In the genomic region with DNA sequence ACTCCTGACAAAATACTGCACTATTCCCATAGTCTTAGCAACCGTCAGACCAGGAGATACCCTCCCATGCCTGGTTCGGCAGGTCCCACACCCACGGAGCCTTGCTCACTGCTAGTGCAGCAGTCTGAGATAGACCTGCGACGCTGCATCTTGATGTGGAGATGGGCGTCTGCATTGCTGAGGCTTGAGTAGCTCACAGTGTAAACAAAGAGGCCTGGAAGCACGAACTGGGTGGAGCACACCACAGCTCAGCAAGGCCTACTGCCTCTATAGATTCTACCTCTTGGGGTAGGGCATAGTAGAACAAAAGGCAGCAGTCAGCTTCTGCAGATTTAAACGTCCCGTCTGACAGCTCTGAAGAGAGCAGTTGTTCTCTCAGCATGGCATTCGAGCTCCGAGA, we compare ENCODE assay signal across 21 cellular contexts. TPM values are rescaled to one million over a fixed set of nuclear protein-coding genes. Genes with fewer than 3 reads are reported as not detected.
A peak's percentile ranks its signal among the peaks of the same experiment; 100 is the strongest.
DNase-seq lines count a peak whose midpoint lies in the region; ATAC-seq and TF ChIP-seq lines count a peak whose summit lies in the region.
"Had no signal": no experiment of that assay in that cellular context is flagged by ENCODE, and none has a peak within 500 bp of the region (broad histone marks: within the 10 kb centered on the region; RNA-seq: fewer than 3 reads in every experiment).

No MANE protein-coding gene starts in this region.

- no peak overlapping the region for H3K14ac ChIP-seq in neuronal stem cell (ENCODE audit: low read length)

- H3K9ac ChIP-seq in endodermal cell (ENCODE audit: extremely low read depth, low read length, poor library complexity, severe bottlenecking) (no peak overlapping the region), neuronal stem cell (ENCODE audit: low read depth, low read length, poor library complexity) (no peak overlapping the region)
- H3K9ac ChIP-seq: BLaER1 treated with 17β-estradiol and CSF1 and Interleukin-3, amounts not matched to agents 10 nM and 100 nM; KMS-11 had no signal

- H3K27me3 Mint-ChIP-seq in endodermal cell (ENCODE audit: insufficient read depth), result no peaks in the 10 kb centered on the region

- DNase-seq in ELF-1 (ENCODE audit: low read depth, low spot score) (peak; percentile 6), RPMI7951 (ENCODE audit: low read depth) (peak; percentile 46), endodermal cell (peak; percentile 54), neuronal stem cell (ENCODE audit: low spot score) (no peak), 8988T (no peak), HUDEP-2 (lab: John Stamatoyannopoulos, UW; ENCODE audit: unreplicated experiment in 76 of 76) (no peak)
- no peak for DNase-seq in activated effector memory CD4-positive, alpha-beta T cell treated with anti-CD3 and anti-CD28 coated beads, Interleukin-2, amount 50 U/mL, for 16 hours
- DNase-seq: CD8-positive, alpha-beta T cell; DMS79; GF-D8; NCI-H1417; NCI-H187; NCI-H2107; NCI-H226; NCI-H524; SJCRH30 had no signal

- H3K4me1 ChIP-seq in endodermal cell (ENCODE audit: control insufficient read depth, insufficient read depth, low read length) (no peaks in the 10 kb centered on the region), neuronal stem cell (ENCODE audit: control insufficient read depth in 2 of 2, insufficient read depth in 1 of 2, low read depth in 1 of 2, low read length in 2 of 2) (no peaks in the 10 kb centered on the region)
- H3K4me1 ChIP-seq: BLaER1 treated with 17β-estradiol and CSF1 and Interleukin-3, amounts not matched to agents 10 nM and 100 nM had no signal

- H2BK15ac ChIP-seq in neuronal stem cell (ENCODE audit: low read length), result no peak overlapping the region

- no peaks in the 10 kb centered on the region for H3K79me1 ChIP-seq in neuronal stem cell (ENCODE audit: low read depth, low read length)

- H2AK5ac ChIP-seq in neuronal stem cell (ENCODE audit: low read depth, low read length), result no peak overlapping the region

- peak overlapping the region; percentile 56 for H2AFZ ChIP-seq in neuronal stem cell (ENCODE audit: low read length)
- H2AFZ ChIP-seq: GM23338 had no signal

- no peaks in the 10 kb centered on the region for H3K36me3 Mint-ChIP-seq in endodermal cell (ENCODE audit: low read depth)
- H3K36me3 Mint-ChIP-seq: CD8-positive, alpha-beta T cell had no signal

- H3K27ac ChIP-seq in endodermal cell (ENCODE audit: low read depth, low read length), result no peak overlapping the region
- no peak overlapping the region for H3K27ac ChIP-seq in neuronal stem cell (replicated peaks; ENCODE audit: low read length)
- H3K27ac ChIP-seq: BLaER1 treated with 17β-estradiol and CSF1 and Interleukin-3, amounts not matched to agents 10 nM and 100 nM; KMS-11; SJCRH30 had no signal

- H2BK12ac ChIP-seq in neuronal stem cell (ENCODE audit: low read length), result no peak overlapping the region

- no peak overlapping the region for H3K23ac ChIP-seq in neuronal stem cell (ENCODE audit: low read depth, low read length, poor library complexity)

- no peak overlapping the region for H4K8ac ChIP-seq in neuronal stem cell (ENCODE audit: low read depth, low read length)

- H3K36me3 ChIP-seq in endodermal cell (ENCODE audit: control insufficient read depth, insufficient read depth, low read length), result peaks cover 7% of the 10 kb centered on the region
- no peaks in the 10 kb centered on the region for H3K36me3 ChIP-seq in neuronal stem cell (replicated peaks in 1 of 2; ENCODE audit: control insufficient read depth in 2 of 2, insufficient read depth in 2 of 2, low read length in 2 of 2)
- H3K36me3 ChIP-seq: BLaER1 treated with 17β-estradiol and CSF1 and Interleukin-3, amounts not matched to agents 10 nM and 100 nM; SJCRH30 had no signal

- no peak overlapping the region for H4K91ac ChIP-seq in neuronal stem cell (ENCODE audit: low read depth, low read length, poor library complexity)

- no peak for ATAC-seq in HG03025 (IDR thresholded peaks at IDR 0.05; ENCODE audit: low FRiP score, unreplicated experiment)
- ATAC-seq: CD8-positive, alpha-beta T cell; GM23338; HepG2 had no signal

- no peak overlapping the region for H3K4me2 ChIP-seq in neuronal stem cell (ENCODE audit: insufficient read depth, low read length, poor library complexity, severe bottlenecking)
- H3K4me2 ChIP-seq: BLaER1 treated with 17β-estradiol and CSF1 and Interleukin-3, amounts not matched to agents 10 nM and 100 nM; GM23338; KMS-11 had no signal

- no peak overlapping the region for H2BK5ac ChIP-seq in neuronal stem cell (ENCODE audit: low read length)

- no peak overlapping the region for H3K4me3 Mint-ChIP-seq in endodermal cell
- H3K4me3 Mint-ChIP-seq: CD8-positive, alpha-beta T cell; GM23338 had no signal

- H3K4ac ChIP-seq in neuronal stem cell (ENCODE audit: low read length), result no peak overlapping the region

- no peaks in the 10 kb centered on the region for H3K27me3 ChIP-seq in endodermal cell (ENCODE audit: control insufficient read depth, insufficient read depth, low read length, poor library complexity, severe bottlenecking)
- H3K27me3 ChIP-seq in neuronal stem cell (ENCODE audit: control insufficient read depth in 3 of 3, insufficient read depth in 3 of 3, low read depth in 1 of 3, low read length in 3 of 3), result no peaks in the 10 kb centered on the region
- H3K27me3 ChIP-seq: BLaER1 treated with 17β-estradiol and CSF1 and Interleukin-3, amounts not matched to agents 10 nM and 100 nM; SJCRH30 had no signal

- no peak overlapping the region for H2BK120ac ChIP-seq in neuronal stem cell (ENCODE audit: low read depth, low read length)

- peaks cover 10% of the 10 kb centered on the region for H3K4me1 Mint-ChIP-seq in endodermal cell
- H3K4me1 Mint-ChIP-seq: GM23338 had no signal

- H3K4me3 ChIP-seq in endodermal cell (ENCODE audit: low read length) (no peak overlapping the region), neuronal stem cell (ENCODE audit: low read length in 2 of 2) (no peak overlapping the region)
- H3K4me3 ChIP-seq: BLaER1 treated with 17β-estradiol and CSF1 and Interleukin-3, amounts not matched to agents 10 nM and 100 nM; GM23338; SJCRH30 had no signal

- H3K9me3 Mint-ChIP-seq in endodermal cell, result peaks cover 29% of the 10 kb centered on the region

- H3K27ac Mint-ChIP-seq in endodermal cell, result no peak overlapping the region
- H3K27ac Mint-ChIP-seq: CD8-positive, alpha-beta T cell; GM23338 had no signal

- peaks cover 22% of the 10 kb centered on the region for H3K9me3 ChIP-seq in endodermal cell (ENCODE audit: control insufficient read depth, low read length)
- H3K9me3 ChIP-seq in neuronal stem cell (replicated peaks in 1 of 2; ENCODE audit: control insufficient read depth in 2 of 2, insufficient read depth in 1 of 2, low read depth in 1 of 2, low read length in 2 of 2), result no peaks in the 10 kb centered on the region
- H3K9me3 ChIP-seq: SJCRH30 had no signal

- TF ChIP-seq CTCF in endodermal cell (conservative IDR thresholded peaks at IDR 0.05), result no peak

- 64 to 78% methylated on average over 8 to 11 of the region's 11 CpGs for WGBS in endodermal cell (ENCODE audit: insufficient coverage in 1 of 2, insufficient read length in 1 of 2), 2 experiments
- no CpG with 5 or more reads among the region's 11 CpGs for WGBS in neuronal stem cell (ENCODE audit: extremely low coverage in 2 of 2, insufficient read length in 2 of 2, insufficient replicate concordance in 1 of 2), 2 donors

- no peak overlapping the region for H3K18ac ChIP-seq in neuronal stem cell (ENCODE audit: low read length)

RNA-seq across cellular contexts. Expression of a gene that starts 25.4 kb away (rescaled TPM):
- total RNA-seq in RPMI7951 (2014; rRNA removed; shearing (Covaris generic)), result 2.5 and 4.2 TPM in 2 replicates
- total RNA-seq in endodermal cell, result not detected
- polyA plus RNA-seq in endodermal cell (2013, experiment 1 of 2), result not detected
- not detected for polyA plus RNA-seq in endodermal cell (2013, experiment 2 of 2)
- not detected for polyA plus RNA-seq in neuronal stem cell (2013, experiment 1 of 2)
- polyA plus RNA-seq in neuronal stem cell (2013, experiment 2 of 2), result not detected
- total RNA-seq: CD8-positive, alpha-beta T cell; GM23338; HepG2; SJCRH30 had no signal
- polyA plus RNA-seq: GM23338, HepG2 had no signal

Comparison
In these comparisons a context has a peak if more than half of its experiments do, and no peak if none do; other contexts are left out.
1. DNase-seq: peak in ELF-1 (single experiment), RPMI7951 (single experiment) and endodermal cell (single experiment); none in neuronal stem cell (single experiment), activated effector memory CD4-positive, alpha-beta T cell treated with anti-CD3 and anti-CD28 coated beads, Interleukin-2, amount 50 U/mL, for 16 hours (single experiment), 8988T (single experiment) and HUDEP-2 (0 of 76).